ENCODE assay signal across 8 cellular contexts in genomic region chr16:67845291-67846062, GRCh38. TPM values are rescaled to one million over a fixed set of nuclear protein-coding genes. Genes with fewer than 3 reads are reported as not detected.
DNase-seq lines count a peak whose midpoint lies in the region; ATAC-seq and TF ChIP-seq lines count a peak whose summit lies in the region.

No MANE protein-coding gene starts in this region.

- peaks cover 69% of the 10 kb centered on the region for H3K79me2 ChIP-seq in PC-9 (ENCODE audit: low read depth)

- H4K20me1 ChIP-seq in PC-9 (ENCODE audit: insufficient read depth): peaks cover 27% of the 10 kb centered on the region

- TSS peak; percentile 66 for BruUV-seq in PC-9 (replicated peaks; lab: Mats Ljungman, UMichigan)

- peaks cover 23% of the 10 kb centered on the region; the same call in 1 of the 2 replicates for H3F3A ChIP-seq in PC-9 (ENCODE audit: insufficient read depth, low read depth)

- peak overlapping the region; percentile 93 for H3K4me2 ChIP-seq in PC-9

- no peaks in the 10 kb centered on the region for H3K27me3 ChIP-seq in PC-9 (ENCODE audit: insufficient read depth, low read depth)
- H3K27me3 ChIP-seq in rectal smooth muscle tissue (ENCODE audit: control insufficient read depth, insufficient read depth, low read length): no peaks in the 10 kb centered on the region

- H3K27ac ChIP-seq in PC-9 (peak overlapping the region; percentile 70), rectal smooth muscle tissue (ENCODE audit: low read depth, low read length) (peak overlapping the region; percentile 96)

- TF ChIP-seq CTCF in GM12865 (IDR thresholded peaks at IDR 0.05; ENCODE audit: insufficient read depth, low read depth, low read length, missing control alignments) (no peak), PC-9 (conservative IDR thresholded peaks at IDR 0.05) (no peak), epithelial cell of esophagus (IDR thresholded peaks at IDR 0.05; ENCODE audit: insufficient read depth, low read depth, low read length, missing control alignments) (no peak)

- no peaks in the 10 kb centered on the region; the same call in 1 of the 2 replicates for H3K36me3 ChIP-seq in PC-9 (ENCODE audit: low read depth)
- H3K36me3 ChIP-seq in rectal smooth muscle tissue (ENCODE audit: control insufficient read depth, insufficient read depth, low read length): no peaks in the 10 kb centered on the region

- H3K4me1 ChIP-seq in PC-9 (replicated peaks; ENCODE audit: insufficient read depth): peaks cover 47% of the 10 kb centered on the region
- peaks cover 41% of the 10 kb centered on the region for H3K4me1 ChIP-seq in rectal smooth muscle tissue (ENCODE audit: control insufficient read depth, insufficient read depth, low read length)

- peak; percentile 34 for DNase-seq in GM12865 (ENCODE audit: low read depth)
- peak in 1 of 2 experiments; percentile 10 for DNase-seq in PC-9
- no peak for DNase-seq in epithelial cell of esophagus (ENCODE audit: low read depth)
- DNase-seq in NCI-H1930 (lab: John Stamatoyannopoulos, UW): no peak
- DNase-seq in OCI-M2 (lab: John Stamatoyannopoulos, UW; ENCODE audit: unreplicated experiment): no peak
- DNase-seq in HUDEP-2 (lab: John Stamatoyannopoulos, UW; ENCODE audit: unreplicated experiment in 76 of 76): no peak

- no peaks in the 10 kb centered on the region for H3K9me3 ChIP-seq in PC-9 (ENCODE audit: insufficient read depth, low read depth)

- ATAC-seq in GM19463 (IDR thresholded peaks at IDR 0.05; ENCODE audit: unreplicated experiment): no peak

- peak overlapping the region; percentile 79 for H2AFZ ChIP-seq in PC-9

- no peaks in the 10 kb centered on the region for H3K9me2 ChIP-seq in PC-9 (ENCODE audit: insufficient read depth)

- CTCF ChIA-PET in PC-9 (lab: Charles Lee): interaction anchor here (0.6 kb wide), 2 partner anchors 30 to 244 kb away, joined by 3 to 5 read pairs; no protein-coding TSS in a partner anchor

- POLR2A ChIA-PET in PC-9 (lab: Charles Lee; ENCODE audit: unreplicated experiment): interaction anchor here (0.6 to 0.7 kb wide), 6 partner anchors 12 to 359 kb away, joined by 3 to 8 read pairs (median 4); partner anchors contain the start of gene PSMB10

- peak overlapping the region; percentile 73 for H3K9ac ChIP-seq in rectal smooth muscle tissue (ENCODE audit: low read length)

- intact Hi-C loops in PC-9 (cut with micrococcal nuclease; ENCODE audit: unreplicated experiment): loop anchor here (2.0 to 5.0 kb wide), 2 partner anchors 15 to 38 kb away; partner anchors contain the start of genes RANBP10 and TSNAXIP1

- H3K4me3 ChIP-seq in GM12865 (ENCODE audit: low read depth, low read length): peak overlapping the region; percentile 67
- peak overlapping the region; percentile 100 for H3K4me3 ChIP-seq in PC-9
- H3K4me3 ChIP-seq in epithelial cell of esophagus (ENCODE audit: low read length): peak overlapping the region; percentile 74
- H3K4me3 ChIP-seq in rectal smooth muscle tissue (ENCODE audit: low read length): peak overlapping the region; percentile 91

RNA-seq across cellular contexts. Expression of gene NUTF2, which starts 1.3 kb away (rescaled TPM):
- 94.2 and 147 TPM in 2 replicates for total RNA-seq in PC-9 (2021)

RNA-seq across cellular contexts. Expression of gene CENPT, which starts 2.0 kb away (rescaled TPM):
- 32.7 and 33.8 TPM in 2 replicates for total RNA-seq in PC-9 (2021)

RNA-seq across cellular contexts. Expression of gene THAP11, which starts 3.4 kb away (rescaled TPM):
- total RNA-seq in PC-9 (2021): 18.9 and 23.2 TPM in 2 replicates

RNA-seq across cellular contexts. Expression of gene EDC4, which starts 27.4 kb away (rescaled TPM):
- 48.8 and 52.7 TPM in 2 replicates for total RNA-seq in PC-9 (2021)

RNA-seq across cellular contexts. Expression of gene TSNAXIP1, which starts 38.8 kb away (rescaled TPM):
- total RNA-seq in PC-9 (2021): 1.9 and 2.2 TPM in 2 replicates
